Comparison of ENCODE assay signal across 9 cellular contexts in genomic region chr2:167264380-167264779, GRCh38. TPM values are rescaled to one million over a fixed set of nuclear protein-coding genes. Genes with fewer than 3 reads are reported as not detected.
A peak's percentile ranks its signal among the peaks of the same experiment; 100 is the strongest.
DNase-seq lines count a peak whose midpoint lies in the region; ATAC-seq and TF ChIP-seq lines count a peak whose summit lies in the region.
"Had no signal": no experiment of that assay in that cellular context is flagged by ENCODE, and none has a peak within 500 bp of the region (broad histone marks: within the 10 kb centered on the region; RNA-seq: fewer than 3 reads in every experiment).

No MANE protein-coding gene starts in this region.

- intact Hi-C loops in body of pancreas (cut with DNase I) = no loop called here
- intact Hi-C loops in lower lobe of right lung (cut with DNase I) = no loop called here

- no peak overlapping the region for H3K27ac ChIP-seq in DOHH2 (ENCODE audit: low read depth, low read length)
- H3K27ac ChIP-seq in body of pancreas = no peak overlapping the region
- H3K27ac ChIP-seq in lower lobe of right lung = no peak overlapping the region

- no peak for TF ChIP-seq POLR2A in body of pancreas (IDR thresholded peaks at IDR 0.05)
- TF ChIP-seq POLR2A in GM18505 (IDR thresholded peaks at IDR 0.05; ENCODE audit: borderline replicate concordance, extremely low read depth, insufficient read depth, insufficient read length) = no peak

- H3K79me2 ChIP-seq in DOHH2 (ENCODE audit: control insufficient read depth, low read length) (no peaks in the 10 kb centered on the region), Loucy (ENCODE audit: insufficient read depth, low read length) (no peaks in the 10 kb centered on the region)

- H3F3A ChIP-seq in DOHH2 (ENCODE audit: control insufficient read depth, insufficient read depth) = no peaks in the 10 kb centered on the region
- no peaks in the 10 kb centered on the region for H3F3A ChIP-seq in Loucy (ENCODE audit: low read depth)

- DNase-seq in body of pancreas (peak in 2 of 4 donors; percentile 5 to 15), lower lobe of right lung (no peak)
- no peak for DNase-seq in stimulated activated CD4-positive, alpha-beta T cell treated with anti-CD3 and anti-CD28 coated beads, Interleukin-15, amount 100 ng/mL, for 24 hours

- no peak for ATAC-seq in body of pancreas
- no peak for ATAC-seq in lower lobe of right lung
- ATAC-seq in GM18909 (IDR thresholded peaks at IDR 0.05; ENCODE audit: poor library complexity, unreplicated experiment) = no peak
- no peak for ATAC-seq in HG03457 (IDR thresholded peaks at IDR 0.05; ENCODE audit: unreplicated experiment)
- ATAC-seq in GM18505 (IDR thresholded peaks at IDR 0.05; ENCODE audit: unreplicated experiment) = no peak

- H4K20me1 ChIP-seq in DOHH2 (ENCODE audit: control insufficient read depth, insufficient read depth, low read depth, low read length) = no peaks in the 10 kb centered on the region
- no peaks in the 10 kb centered on the region for H4K20me1 ChIP-seq in Loucy (ENCODE audit: insufficient read depth, low read length, poor library complexity, severe bottlenecking)

- H3K36me3 ChIP-seq in DOHH2 (ENCODE audit: control insufficient read depth, low read length) (no peaks in the 10 kb centered on the region), Loucy (ENCODE audit: insufficient read depth, low read length) (no peaks in the 10 kb centered on the region), body of pancreas (replicated peaks in 1 of 2; ENCODE audit: insufficient read depth in 1 of 2, low read depth in 2 of 2) (no peaks in the 10 kb centered on the region), lower lobe of right lung (no peaks in the 10 kb centered on the region)

- no peak overlapping the region for H2AFZ ChIP-seq in Loucy (ENCODE audit: low read length)

- peak; percentile 35 for TF ChIP-seq CTCF in DOHH2 (IDR thresholded peaks at IDR 0.05; ENCODE audit: low read depth, low read length, poor library complexity, severe bottlenecking)
- peak; percentile 73 for TF ChIP-seq CTCF in Loucy (conservative IDR thresholded peaks at IDR 0.05; ENCODE audit: low read length)
- TF ChIP-seq CTCF in body of pancreas (IDR thresholded peaks at IDR 0.05) = peak in 4 of 7 experiments; percentile 27 to 44 (median 34)
- peak; percentile 6 for TF ChIP-seq CTCF in lower lobe of right lung (IDR thresholded peaks at IDR 0.05)

- no peak overlapping the region for H3K9ac ChIP-seq in Loucy (ENCODE audit: low read depth, low read length, poor library complexity, severe bottlenecking)

- H3K4me3 ChIP-seq in DOHH2 (ENCODE audit: low read length) = no peak overlapping the region
- H3K4me3 ChIP-seq in Loucy (ENCODE audit: low read length, poor library complexity, severe bottlenecking) = no peak overlapping the region
- no peak overlapping the region for H3K4me3 ChIP-seq in body of pancreas
- H3K4me3 ChIP-seq in lower lobe of right lung = no peak overlapping the region

- H3K27me3 ChIP-seq in DOHH2 (ENCODE audit: control insufficient read depth, low read length) (no peaks in the 10 kb centered on the region), Loucy (ENCODE audit: insufficient read depth, low read length, poor library complexity, severe bottlenecking) (no peaks in the 10 kb centered on the region), body of pancreas (no peaks in the 10 kb centered on the region), lower lobe of right lung (ENCODE audit: low read depth) (no peaks in the 10 kb centered on the region)

- WGBS in body of pancreas, 2 donors = 78 to 80% methylated on average over 5 of the region's 5 CpGs

- H3K4me1 ChIP-seq in DOHH2 (ENCODE audit: control insufficient read depth, low read length) (no peaks in the 10 kb centered on the region), Loucy (ENCODE audit: insufficient read depth, low read length, poor library complexity, severe bottlenecking) (no peaks in the 10 kb centered on the region), body of pancreas (no peaks in the 10 kb centered on the region), lower lobe of right lung (no peaks in the 10 kb centered on the region)

- H3K9me2 ChIP-seq in DOHH2 (replicated peaks; ENCODE audit: control insufficient read depth, low read length) = no peaks in the 10 kb centered on the region
- no peaks in the 10 kb centered on the region for H3K9me2 ChIP-seq in Loucy (replicated peaks; ENCODE audit: low read depth, low read length)

- H3K9me3 ChIP-seq in DOHH2 (ENCODE audit: control insufficient read depth, insufficient read depth, low read length) = peaks cover 5% of the 10 kb centered on the region; the same call in 1 of the 2 replicates
- H3K9me3 ChIP-seq in Loucy (ENCODE audit: insufficient read depth, low read depth, low read length) = no peaks in the 10 kb centered on the region
- H3K9me3 ChIP-seq in body of pancreas = peaks cover 0 to 8% (median 0%) of the 10 kb centered on the region in 3 donors
- peaks cover 12% of the 10 kb centered on the region for H3K9me3 ChIP-seq in lower lobe of right lung

- no peak overlapping the region for H3K4me2 ChIP-seq in DOHH2 (ENCODE audit: low read length)
- no peak overlapping the region for H3K4me2 ChIP-seq in Loucy (ENCODE audit: low read depth, low read length, poor library complexity, severe bottlenecking)

RNA-seq across cellular contexts. Expression of gene B3GALT1, which starts 28.4 kb away (rescaled TPM):
- total RNA-seq in body of pancreas (under 1 TPM in 1 of 2 donors, not detected in 1; 0.26 TPM), lower lobe of right lung (0.27 TPM)
- total RNA-seq: pulmonary artery endothelial cell had no signal

Comparison
In these comparisons a context has a peak if more than half of its experiments do, and no peak if none do; other contexts are left out.
1. CTCF ChIP-seq: peak in every context shown above with its lines; median percentile 73 in Loucy; 35 in DOHH2; 34 in body of pancreas; 6 in lower lobe of right lung.